Comparison of ENCODE assay signal across 16 cellular contexts in genomic region chr1:178379807-178380206, GRCh38.
A peak's percentile ranks its signal among the peaks of the same experiment; 100 is the strongest.
DNase-seq lines count a peak whose midpoint lies in the region; ATAC-seq and TF ChIP-seq lines count a peak whose summit lies in the region.
"Had no signal": no experiment of that assay in that cellular context is flagged by ENCODE, and none has a peak within 500 bp of the region (broad histone marks: within the 10 kb centered on the region; RNA-seq: fewer than 3 reads in every experiment).

No MANE protein-coding gene starts in this region.

- H3K4me1 Mint-ChIP-seq in Calu3 (ENCODE audit: low read depth, unreplicated experiment), result peaks cover 8% of the 10 kb centered on the region
- H3K4me1 Mint-ChIP-seq in chondrocyte (ENCODE audit: low read depth), result peaks cover 19% of the 10 kb centered on the region
- H3K4me1 Mint-ChIP-seq: activated CD4-positive, alpha-beta memory T cell treated with anti-CD3 and anti-CD28 coated beads, Interleukin-2, amount 10 ng/mL, durations not matched to agents 7 days and 5 days had no signal

- H3K36me3 ChIP-seq in HCT116 (ENCODE audit: control insufficient read depth in 1 of 2, insufficient read depth in 2 of 2, low read length in 2 of 2), result no peaks in the 10 kb centered on the region
- no peaks in the 10 kb centered on the region for H3K36me3 ChIP-seq in neural cell (ENCODE audit: insufficient read depth, low read length)

- peak; percentile 25 for TF ChIP-seq CTCF in Calu3 (IDR thresholded peaks at IDR 0.05; ENCODE audit: unreplicated experiment)
- TF ChIP-seq CTCF in HCT116 (IDR thresholded peaks at IDR 0.05 in 2 of 3, conservative IDR thresholded peaks at IDR 0.05 in 1 of 3; ENCODE audit: borderline replicate concordance in 1 of 3, insufficient read depth in 1 of 3, low read depth in 2 of 3, low read length in 2 of 3), result peak in 2 of 3 experiments; percentile 60; a peak in 4 of 6 replicates
- peak; percentile 62 for TF ChIP-seq CTCF in chondrocyte (IDR thresholded peaks at IDR 0.05)
- TF ChIP-seq CTCF in neural cell (IDR thresholded peaks at IDR 0.05; ENCODE audit: poor library complexity, severe bottlenecking), result peak; percentile 31

- ATAC-seq in HCT116, result peak; percentile 63; the same call in 1 of the 2 replicates
- no peak for ATAC-seq in HG03354 (IDR thresholded peaks at IDR 0.05; ENCODE audit: poor library complexity, severe bottlenecking, unreplicated experiment)
- no peak for ATAC-seq in HG03135 (IDR thresholded peaks at IDR 0.05; ENCODE audit: unreplicated experiment)
- ATAC-seq: right cardiac atrium had no signal

- H3K36me3 Mint-ChIP-seq in Calu3 (ENCODE audit: insufficient read depth, unreplicated experiment), result no peaks in the 10 kb centered on the region
- no peaks in the 10 kb centered on the region for H3K36me3 Mint-ChIP-seq in chondrocyte (ENCODE audit: low read depth)
- H3K36me3 Mint-ChIP-seq: immature natural killer cell had no signal

- H3K27ac ChIP-seq in HCT116 (ENCODE audit: low read depth, low read length), result no peak overlapping the region
- H3K27ac ChIP-seq in neural cell (ENCODE audit: low read length), result no peak overlapping the region

- BruUV-seq in Calu3 (replicated peaks; lab: Mats Ljungman, UMichigan), result no TSS peak
- BruUV-seq in HCT116 (replicated peaks; lab: Mats Ljungman, UMichigan), result no TSS peak

- H4K20me1 ChIP-seq in HCT116 (ENCODE audit: insufficient read depth) (no peaks in the 10 kb centered on the region), neural cell (ENCODE audit: insufficient read depth) (no peaks in the 10 kb centered on the region)

- H3K27me3 Mint-ChIP-seq in Calu3 (ENCODE audit: unreplicated experiment), result no peaks in the 10 kb centered on the region
- H3K27me3 Mint-ChIP-seq in chondrocyte (ENCODE audit: low read depth), result no peaks in the 10 kb centered on the region
- H3K27me3 Mint-ChIP-seq: activated CD4-positive, alpha-beta memory T cell treated with anti-CD3 and anti-CD28 coated beads, Interleukin-2, amount 10 ng/mL, durations not matched to agents 7 days and 5 days had no signal

- RAD21 ChIA-PET in HCT116 (lab: Charles Lee; ENCODE audit: low non-redundant PET in 1 of 2, low total read pairs in 2 of 2, uncharacterized antibody in 2 of 2, unreplicated experiment in 2 of 2), result no interaction called here

- H2AFZ ChIP-seq in HCT116 (ENCODE audit: low read depth, low read length, poor library complexity, severe bottlenecking) (no peak overlapping the region), neural cell (ENCODE audit: low read depth, low read length) (no peak overlapping the region)

- no peaks in the 10 kb centered on the region for H3F3A ChIP-seq in neural cell (ENCODE audit: insufficient read depth, low read length, poor library complexity, severe bottlenecking)

- TF ChIP-seq EP300 in neural cell (conservative IDR thresholded peaks at IDR 0.05; ENCODE audit: poor library complexity, severe bottlenecking), result no peak

- H3K27me3 ChIP-seq in HCT116 (ENCODE audit: insufficient read depth, low read length) (no peaks in the 10 kb centered on the region), neural cell (ENCODE audit: insufficient read depth, low read depth, low read length) (no peaks in the 10 kb centered on the region)

- in situ Hi-C loops in ACHN (cut with HindIII; ENCODE audit: low pct_ligation_motif_present, low pct_unique_long_range_greater_than_20kb, low sequenced_read_pairs), result no loop called here

- no peak overlapping the region for H3K4me3 Mint-ChIP-seq in Calu3 (ENCODE audit: low read depth, unreplicated experiment)
- H3K4me3 Mint-ChIP-seq in chondrocyte (ENCODE audit: unreplicated experiment), result no peak overlapping the region
- H3K4me3 Mint-ChIP-seq: activated CD4-positive, alpha-beta memory T cell treated with anti-CD3 and anti-CD28 coated beads, Interleukin-2, amount 10 ng/mL, durations not matched to agents 7 days and 5 days; activated naive CD4-positive, alpha-beta T cell treated with anti-CD3 and anti-CD28 coated beads for 36 hours; immature natural killer cell had no signal

- H3K27ac Mint-ChIP-seq in Calu3 (ENCODE audit: unreplicated experiment), result no peak overlapping the region
- no peak overlapping the region for H3K27ac Mint-ChIP-seq in chondrocyte (ENCODE audit: unreplicated experiment)
- H3K27ac Mint-ChIP-seq: activated CD4-positive, alpha-beta memory T cell treated with anti-CD3 and anti-CD28 coated beads, Interleukin-2, amount 10 ng/mL, durations not matched to agents 7 days and 5 days; activated naive CD4-positive, alpha-beta T cell treated with anti-CD3 and anti-CD28 coated beads for 36 hours; immature natural killer cell had no signal

- TF ChIP-seq RAD21 in HCT116 (IDR thresholded peaks at IDR 0.05; ENCODE audit: low read depth), result no peak
- no peak for TF ChIP-seq RAD21 in neural cell (conservative IDR thresholded peaks at IDR 0.05)

- CTCF ChIA-PET in Calu3 (lab: Charles Lee) (no interaction called here), HCT116 (lab: Charles Lee) (interaction anchor here (0.6 to 1.3 kb wide), 3 partner anchors 9 to 34 kb away, joined by 3 to 6 read pairs (median 4); no protein-coding TSS in a partner anchor)

- H3K9me3 ChIP-seq in HCT116 (ENCODE audit: control insufficient read depth in 1 of 2, insufficient read depth in 1 of 2, low read depth in 1 of 2, low read length in 2 of 2), result no peaks in the 10 kb centered on the region
- no peaks in the 10 kb centered on the region for H3K9me3 ChIP-seq in neural cell (ENCODE audit: low read length)

- POLR2A ChIA-PET in HCT116 (lab: Charles Lee), result no interaction called here

- intact Hi-C loops in Calu3 (cut with micrococcal nuclease; ENCODE audit: unreplicated experiment), result no loop called here
- intact Hi-C loops in HCT116 (cut with micrococcal nuclease), result no loop called here

- no peaks in the 10 kb centered on the region for H3K79me2 ChIP-seq in HCT116 (ENCODE audit: insufficient read depth, low read length)
- peaks cover 19% of the 10 kb centered on the region for H3K79me2 ChIP-seq in neural cell (replicated peaks; ENCODE audit: insufficient read depth, low read length)

- no peaks in the 10 kb centered on the region for H3K9me3 Mint-ChIP-seq in Calu3 (ENCODE audit: low read depth, unreplicated experiment)
- no peaks in the 10 kb centered on the region for H3K9me3 Mint-ChIP-seq in chondrocyte (ENCODE audit: low read depth)
- H3K9me3 Mint-ChIP-seq: activated CD4-positive, alpha-beta memory T cell treated with anti-CD3 and anti-CD28 coated beads, Interleukin-2, amount 10 ng/mL, durations not matched to agents 7 days and 5 days; activated naive CD4-positive, alpha-beta T cell treated with anti-CD3 and anti-CD28 coated beads for 36 hours had no signal

- H3K9me2 ChIP-seq in HCT116 (ENCODE audit: insufficient read depth) (no peaks in the 10 kb centered on the region), neural cell (ENCODE audit: insufficient read depth, low read length) (no peaks in the 10 kb centered on the region)

- DNase-seq in Calu3 (no peak), HCT116 (ENCODE audit: low read depth, low spot score) (no peak), chondrocyte (ENCODE audit: low spot score) (no peak), ACHN (no peak), NCI-H128 (lab: John Stamatoyannopoulos, UW; ENCODE audit: unreplicated experiment) (no peak)
- DNase-seq: activated CD4-positive, alpha-beta memory T cell treated with anti-CD3 and anti-CD28 coated beads, Interleukin-2, amount 10 ng/mL, durations not matched to agents 7 days and 5 days; activated naive CD4-positive, alpha-beta T cell treated with anti-CD3 and anti-CD28 coated beads for 36 hours; central memory CD4-positive, alpha-beta T cell; immature natural killer cell; MV-4-11; NCI-H226; right cardiac atrium; T-helper 2 cell had no signal

- peaks cover 0 to 9% of the 10 kb centered on the region in 2 experiments; a peak in 2 of 4 replicates for H3K4me1 ChIP-seq in HCT116 (ENCODE audit: control insufficient read depth in 1 of 2, insufficient read depth in 2 of 2, low read length in 2 of 2)

- H3K4me2 ChIP-seq in HCT116 (ENCODE audit: low read length), result no peak overlapping the region
- H3K4me2 ChIP-seq in neural cell (ENCODE audit: low read length), result no peak overlapping the region

- no peak overlapping the region for H3K4me3 ChIP-seq in HCT116 (replicated peaks in 1 of 2; ENCODE audit: low read depth in 1 of 2, low read length in 2 of 2)
- H3K4me3 ChIP-seq in neural cell (ENCODE audit: low read length), result no peak overlapping the region

- H3K9ac ChIP-seq in HCT116 (ENCODE audit: low read length) (no peak overlapping the region), neural cell (ENCODE audit: low read length) (no peak overlapping the region)

- no peak for TF ChIP-seq POLR2A in HCT116 (IDR thresholded peaks at IDR 0.05; ENCODE audit: borderline replicate concordance, extremely low read depth, insufficient read depth, insufficient read length)

TF ChIP-seq in HCT116, 20 proteins besides CTCF, POLR2A, EP300 and RAD21:
- TF ChIP-seq EZH2 (IDR thresholded peaks at IDR 0.05) (no peak), JUND (IDR thresholded peaks at IDR 0.05) (no peak), CBX3 (IDR thresholded peaks at IDR 0.05; ENCODE audit: low read depth) (0 out of 2 replicates have a peak, but pooled peaks have one; percentile 18)

TF ChIP-seq in neural cell, 6 proteins besides CTCF, POLR2A, EP300 and RAD21:
- TF ChIP-seq SMC3 (conservative IDR thresholded peaks at IDR 0.05; ENCODE audit: poor library complexity), result no peak
- no peak for TF ChIP-seq TAF1 (IDR thresholded peaks at IDR 0.05; ENCODE audit: low read depth)
